Comparison of ENCODE assay signal across 8 cellular contexts in genomic region chr9:114908104-114908621, GRCh38. TPM values are rescaled to one million over a fixed set of nuclear protein-coding genes. Genes with fewer than 3 reads are reported as not detected.
DNase-seq lines count a peak whose midpoint lies in the region; ATAC-seq, FAIRE-seq and TF ChIP-seq lines count a peak whose summit lies in the region.

No MANE protein-coding gene starts in this region.

- 0 out of 2 replicates have a peak, but pooled peaks cover 9% of the 10 kb centered on the region for H3K36me3 ChIP-seq in KOPT-K1 (ENCODE audit: insufficient read depth, low read length)
- H3K36me3 ChIP-seq in keratinocyte (ENCODE audit: control insufficient read depth in 2 of 2, extremely low read depth in 1 of 2, insufficient read depth in 2 of 2, low read length in 2 of 2): no peaks in the 10 kb centered on the region

- H3K27me3 ChIP-seq in keratinocyte (ENCODE audit: control insufficient read depth, extremely low read depth, insufficient read depth, low read length): peaks cover under 1% of the 10 kb centered on the region

- FAIRE-seq in keratinocyte (lab: Jason Lieb, UNC): peak; percentile 90

- dilution Hi-C loops in keratinocyte (cut with MboI; ENCODE audit: extremely low pct_ligation_motif_present, low sequenced_read_pairs): no loop called here

- H2AFZ ChIP-seq in keratinocyte (ENCODE audit: control insufficient read depth, low read length): no peak overlapping the region

- H3K9ac ChIP-seq in keratinocyte (ENCODE audit: control insufficient read depth, extremely low read depth, insufficient read depth, low read length): no peak overlapping the region

- H3K9me1 ChIP-seq in keratinocyte (ENCODE audit: control insufficient read depth, extremely low read depth, insufficient read depth, low read length): no peaks in the 10 kb centered on the region

- peak; percentile 59 for ATAC-seq in GM18858 (IDR thresholded peaks at IDR 0.05; ENCODE audit: unreplicated experiment)
- no peak for ATAC-seq in HG03159 (IDR thresholded peaks at IDR 0.05; ENCODE audit: unreplicated experiment)

- TF ChIP-seq CTCF in keratinocyte (optimal IDR thresholded peaks at IDR 0.05 in 1 of 3, IDR thresholded peaks at IDR 0.05 in 1 of 3, conservative IDR thresholded peaks at IDR 0.05 in 1 of 3; ENCODE audit: extremely low read depth in 1 of 3, insufficient read depth in 2 of 3, low read length in 3 of 3): no peak

- H3K4me2 ChIP-seq in keratinocyte (ENCODE audit: control insufficient read depth, extremely low read depth, insufficient read depth, low read depth, low read length): peak overlapping the region; percentile 59

- H3K4me1 ChIP-seq in keratinocyte (ENCODE audit: control insufficient read depth, extremely low read depth, insufficient read depth, low read length): peaks cover 21% of the 10 kb centered on the region

- no peaks in the 10 kb centered on the region for H3K79me2 ChIP-seq in keratinocyte (ENCODE audit: control insufficient read depth, insufficient read depth, low read length)

- H4K20me1 ChIP-seq in keratinocyte (ENCODE audit: control insufficient read depth, extremely low read depth, insufficient read depth, low read length): no peaks in the 10 kb centered on the region

- DNase-seq in SHP77 treated with DMSO at 0.1 percent for 48 hours (lab: John Stamatoyannopoulos, UW): peak; percentile 99
- peak; percentile 95 for DNase-seq in keratinocyte (ENCODE audit: low read depth, low spot score)
- DNase-seq in stimulated activated CD4-positive, alpha-beta T cell treated with anti-CD3 and anti-CD28 coated beads, Interleukin-4, amount 100 ng/mL, for 24 hours: no peak
- no peak for DNase-seq in hypothalamus (lab: John Stamatoyannopoulos, UW)
- DNase-seq in effector CD4-positive, alpha-beta T cell: no peak

- H3K27ac ChIP-seq in KOPT-K1 (ENCODE audit: low read depth, low read length, poor library complexity, severe bottlenecking) (peak overlapping the region; percentile 20), keratinocyte (ENCODE audit: control insufficient read depth, insufficient read depth, low read length) (peak overlapping the region; percentile 59)

- H3K4me3 ChIP-seq in keratinocyte (ENCODE audit: control insufficient read depth in 2 of 3, extremely low read depth in 1 of 3, insufficient read depth in 2 of 3, low read depth in 1 of 3, low read length in 3 of 3): no peak overlapping the region

- H3K9me3 ChIP-seq in KOPT-K1 (ENCODE audit: insufficient read depth, low read length, poor library complexity, severe bottlenecking): no peaks in the 10 kb centered on the region
- H3K9me3 ChIP-seq in keratinocyte (ENCODE audit: control insufficient read depth, low read depth, low read length): no peaks in the 10 kb centered on the region

RNA-seq across cellular contexts. Expression of gene TNFSF8, which starts 22.2 kb away (rescaled TPM):
- not detected in 3 replicates for polyA plus RNA-seq in keratinocyte
- not detected for polyA plus RNA-seq in keratinocyte (2011; ENCODE audit: low read depth)
- polyA plus RNA-seq in keratinocyte (2011; cell fraction: cytosol; rRNA removed): not detected in 2 replicates
- not detected in 2 replicates for polyA plus RNA-seq in keratinocyte (2011; cell fraction: nucleus; rRNA removed)
- not detected in 2 replicates for polyA plus RNA-seq in keratinocyte (2012; ENCODE audit: low replicate concordance)
- polyA minus RNA-seq in keratinocyte: not detected in 3 replicates
- polyA minus RNA-seq in keratinocyte (2011; cell fraction: cytosol; rRNA and poly(A)+ RNA removed): not detected
- polyA minus RNA-seq in keratinocyte (2011; cell fraction: nucleus; rRNA and poly(A)+ RNA removed): not detected in 2 replicates

Comparison
In these comparisons a context has a peak if more than half of its experiments do, and no peak if none do; other contexts are left out.
1. DNase-seq: peak in SHP77 treated with DMSO at 0.1 percent for 48 hours (single experiment) and keratinocyte (single experiment); none in stimulated activated CD4-positive, alpha-beta T cell treated with anti-CD3 and anti-CD28 coated beads, Interleukin-4, amount 100 ng/mL, for 24 hours (single experiment), hypothalamus (0 of 51) and effector CD4-positive, alpha-beta T cell (single experiment).